Comparison of ENCODE assay signal across 8 cellular contexts in the genomic region with DNA sequence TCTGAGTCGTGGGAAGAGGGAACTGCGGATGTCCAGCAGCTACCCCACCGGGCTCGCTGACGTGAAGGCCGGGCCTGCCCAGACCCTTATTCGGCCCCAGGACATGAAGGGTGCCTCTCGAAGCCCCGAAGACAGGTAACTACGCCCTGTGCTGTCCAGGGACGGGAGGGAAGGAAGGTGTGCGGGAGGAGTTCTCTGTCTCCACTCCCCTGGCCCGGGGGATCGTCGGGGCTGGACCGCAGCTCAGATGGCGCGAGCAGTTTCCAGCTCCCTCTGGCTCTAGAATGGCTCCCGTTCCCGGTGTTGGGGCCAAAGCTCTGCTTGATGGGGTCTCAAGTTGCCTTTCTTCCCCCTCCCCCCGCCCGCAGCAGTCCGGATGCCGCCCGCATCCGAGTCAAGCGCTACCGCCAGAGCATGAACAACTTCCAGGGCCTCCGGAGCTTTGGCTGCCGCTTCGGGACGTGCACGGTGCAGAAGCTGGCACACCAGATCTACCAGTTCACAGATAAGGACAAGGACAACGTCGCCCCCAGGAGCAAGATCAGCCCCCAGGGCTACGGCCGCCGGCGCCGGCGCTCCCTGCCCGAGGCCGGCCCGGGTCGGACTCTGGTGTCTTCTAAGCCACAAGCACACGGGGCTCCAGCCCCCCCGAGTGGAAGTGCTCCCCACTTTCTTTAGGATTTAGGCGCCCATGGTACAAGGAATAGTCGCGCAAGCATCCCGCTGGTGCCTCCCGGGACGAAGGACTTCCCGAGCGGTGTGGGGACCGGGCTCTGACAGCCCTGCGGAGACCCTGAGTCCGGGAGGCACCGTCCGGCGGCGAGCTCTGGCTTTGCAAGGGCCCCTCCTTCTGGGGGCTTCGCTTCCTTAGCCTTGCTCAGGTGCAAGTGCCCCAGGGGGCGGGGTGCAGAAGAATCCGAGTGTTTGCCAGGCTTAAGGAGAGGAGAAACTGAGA. TPM values are rescaled to one million over a fixed set of nuclear protein-coding genes. Genes with fewer than 3 reads are reported as not detected.
DNase-seq lines count a peak whose midpoint lies in the region; ATAC-seq lines count a peak whose summit lies in the region.

No MANE protein-coding gene starts in this region.

- ATAC-seq in CD4-positive, CD25-positive, alpha-beta regulatory T cell (ENCODE audit: low read depth in 2 of 2), result no peak
- no peak for ATAC-seq in activated naive CD8-positive, alpha-beta T cell treated with anti-CD3 and anti-CD28 coated beads, Interleukin-2, amount 50 U/mL, for 24 hours
- ATAC-seq in HG03442 (IDR thresholded peaks at IDR 0.05; ENCODE audit: unreplicated experiment), result no peak

- H3K27ac Mint-ChIP-seq in CD4-positive, CD25-positive, alpha-beta regulatory T cell, result no peak overlapping the region
- H3K27ac Mint-ChIP-seq in activated naive CD8-positive, alpha-beta T cell treated with anti-CD3 and anti-CD28 coated beads, Interleukin-2, amount 50 U/mL, for 24 hours, result peak overlapping the region; percentile 22

- peak overlapping the region; percentile 59 for H3K4me3 ChIP-seq in CD4-positive, CD25-positive, alpha-beta regulatory T cell (ENCODE audit: low read depth, low read length)
- peak overlapping the region; percentile 85 for H3K4me3 ChIP-seq in HUES64 (ENCODE audit: low read length)
- peak overlapping the region; percentile 95 for H3K4me3 ChIP-seq in iPS-18a (ENCODE audit: low read length)

- under 1% methylated on average over 65 of the region's 65 CpGs for WGBS in HUES64

- peaks cover 84% of the 10 kb centered on the region for H3K27me3 Mint-ChIP-seq in CD4-positive, CD25-positive, alpha-beta regulatory T cell
- H3K27me3 Mint-ChIP-seq in activated naive CD8-positive, alpha-beta T cell treated with anti-CD3 and anti-CD28 coated beads, Interleukin-2, amount 50 U/mL, for 24 hours, result peaks cover 60% of the 10 kb centered on the region

- no peak overlapping the region for H3K27ac ChIP-seq in CD4-positive, CD25-positive, alpha-beta regulatory T cell (ENCODE audit: insufficient read depth, low read length, poor library complexity, severe bottlenecking)
- H3K27ac ChIP-seq in HUES64 (ENCODE audit: low read depth, low read length) (peak overlapping the region; percentile 89), iPS-18a (ENCODE audit: low read length) (no peak overlapping the region)

- H3K9me3 ChIP-seq in CD4-positive, CD25-positive, alpha-beta regulatory T cell (ENCODE audit: control insufficient read depth in 2 of 2, low read length in 2 of 2), result no peaks in the 10 kb centered on the region
- H3K9me3 ChIP-seq in HUES64 (ENCODE audit: insufficient read depth, low read depth, low read length), result no peaks in the 10 kb centered on the region
- H3K9me3 ChIP-seq in iPS-18a (ENCODE audit: control insufficient read depth, low read depth, low read length), result no peaks in the 10 kb centered on the region

- H3K4me3 Mint-ChIP-seq in CD4-positive, CD25-positive, alpha-beta regulatory T cell, result peak overlapping the region; percentile 69 to 99 (median 94)
- H3K4me3 Mint-ChIP-seq in activated naive CD8-positive, alpha-beta T cell treated with anti-CD3 and anti-CD28 coated beads, Interleukin-2, amount 50 U/mL, for 24 hours, result peak overlapping the region; percentile 68

- H3K9me3 Mint-ChIP-seq in CD4-positive, CD25-positive, alpha-beta regulatory T cell, result peaks cover 0 to 4% (median 0%) of the 10 kb centered on the region in 7 donors
- no peaks in the 10 kb centered on the region for H3K9me3 Mint-ChIP-seq in activated naive CD8-positive, alpha-beta T cell treated with anti-CD3 and anti-CD28 coated beads, Interleukin-2, amount 50 U/mL, for 24 hours

- DNase-seq in CD4-positive, CD25-positive, alpha-beta regulatory T cell, result peak in 2 of 3 donors; percentile 18 to 38
- DNase-seq in activated naive CD8-positive, alpha-beta T cell treated with anti-CD3 and anti-CD28 coated beads, Interleukin-2, amount 50 U/mL, for 24 hours, result no peak
- DNase-seq in stimulated activated CD8-positive, alpha-beta memory T cell treated with anti-CD3 and anti-CD28 coated beads, Interleukin-4, amount 100 ng/mL, for 48 hours, result peak; percentile 40
- DNase-seq in activated CD4-positive, CD25-positive, alpha-beta regulatory T cell treated with anti-CD3 and anti-CD28 coated beads, Interleukin-2, amount 50 U/mL, for 72 hours, result no peak
- no peak for DNase-seq in NCI-H2107 (lab: John Stamatoyannopoulos, UW)

- H3K4me1 ChIP-seq in CD4-positive, CD25-positive, alpha-beta regulatory T cell (ENCODE audit: control insufficient read depth, insufficient read depth, low read length, poor library complexity, severe bottlenecking), result peaks cover 55% of the 10 kb centered on the region
- H3K4me1 ChIP-seq in HUES64 (ENCODE audit: insufficient read depth, low read length) (peaks cover 36% of the 10 kb centered on the region), iPS-18a (ENCODE audit: control insufficient read depth, low read depth, low read length) (peaks cover 27% of the 10 kb centered on the region)

- no peaks in the 10 kb centered on the region for H3K36me3 ChIP-seq in CD4-positive, CD25-positive, alpha-beta regulatory T cell (ENCODE audit: control insufficient read depth, insufficient read depth, low read length)
- peaks cover 10% of the 10 kb centered on the region for H3K36me3 ChIP-seq in HUES64 (ENCODE audit: insufficient read depth, low read length)
- H3K36me3 ChIP-seq in iPS-18a (ENCODE audit: control insufficient read depth, low read depth, low read length), result peaks cover 5% of the 10 kb centered on the region

- H3K9ac ChIP-seq in HUES64 (ENCODE audit: low read depth, low read length) (peak overlapping the region; percentile 78), iPS-18a (ENCODE audit: low read length) (peak overlapping the region; percentile 78)

- H3K36me3 Mint-ChIP-seq in CD4-positive, CD25-positive, alpha-beta regulatory T cell, result no peaks in the 10 kb centered on the region
- no peaks in the 10 kb centered on the region for H3K36me3 Mint-ChIP-seq in activated naive CD8-positive, alpha-beta T cell treated with anti-CD3 and anti-CD28 coated beads, Interleukin-2, amount 50 U/mL, for 24 hours (ENCODE audit: low read depth)

- H3K27me3 ChIP-seq in CD4-positive, CD25-positive, alpha-beta regulatory T cell (ENCODE audit: control insufficient read depth, insufficient read depth, low read length), result peaks cover 37% of the 10 kb centered on the region
- peaks cover 50% of the 10 kb centered on the region for H3K27me3 ChIP-seq in HUES64 (ENCODE audit: insufficient read depth, low read length)
- peaks cover 72% of the 10 kb centered on the region for H3K27me3 ChIP-seq in iPS-18a (ENCODE audit: control insufficient read depth, insufficient read depth, low read length)

- H3K4me1 Mint-ChIP-seq in CD4-positive, CD25-positive, alpha-beta regulatory T cell, result peaks cover 10 to 58% (median 27%) of the 10 kb centered on the region in 4 donors
- peaks cover 71% of the 10 kb centered on the region for H3K4me1 Mint-ChIP-seq in activated naive CD8-positive, alpha-beta T cell treated with anti-CD3 and anti-CD28 coated beads, Interleukin-2, amount 50 U/mL, for 24 hours

RNA-seq across cellular contexts. Expression of a gene that starts 1.4 kb away (rescaled TPM):
- total RNA-seq in CD4-positive, CD25-positive, alpha-beta regulatory T cell, result 0.39 TPM
- polyA plus RNA-seq in CD4-positive, CD25-positive, alpha-beta regulatory T cell, result not detected
- polyA plus RNA-seq in HUES64 (2013, experiment 1 of 2), result 69.4 TPM
- 45.3 TPM for polyA plus RNA-seq in HUES64 (2013, experiment 2 of 2)

RNA-seq across cellular contexts. Expression of a gene that starts 12.2 kb away (rescaled TPM):
- total RNA-seq in CD4-positive, CD25-positive, alpha-beta regulatory T cell, result 5.5 TPM
- 1 to 10 TPM; 1.1 to 2.1 (median 1.7) TPM for polyA plus RNA-seq in CD4-positive, CD25-positive, alpha-beta regulatory T cell
- 17.3 TPM for polyA plus RNA-seq in HUES64 (2013, experiment 1 of 2)
- 19.6 TPM for polyA plus RNA-seq in HUES64 (2013, experiment 2 of 2)

Comparison
In these comparisons a context has a peak if more than half of its experiments do, and no peak if none do; other contexts are left out.
1. DNase-seq: peak in CD4-positive, CD25-positive, alpha-beta regulatory T cell (2 of 3) and stimulated activated CD8-positive, alpha-beta memory T cell treated with anti-CD3 and anti-CD28 coated beads, Interleukin-4, amount 100 ng/mL, for 48 hours (single experiment); none in activated naive CD8-positive, alpha-beta T cell treated with anti-CD3 and anti-CD28 coated beads, Interleukin-2, amount 50 U/mL, for 24 hours (single experiment), activated CD4-positive, CD25-positive, alpha-beta regulatory T cell treated with anti-CD3 and anti-CD28 coated beads, Interleukin-2, amount 50 U/mL, for 72 hours (single experiment) and NCI-H2107 (single experiment).
2. Peak in every context shown above with its lines, with median percentiles within 50 percentile points of each other: H3K4me3 ChIP-seq.